Comparison of ENCODE assay signal across 25 cellular contexts in genomic region chr17:5506307-5506706, GRCh38.
"Had no signal": no experiment of that assay in that cellular context is flagged by ENCODE, and none has a peak within 500 bp of the region (broad histone marks: within the 10 kb centered on the region; RNA-seq: fewer than 3 reads in every experiment).

No MANE protein-coding gene starts in this region.

- H3K27ac Mint-ChIP-seq: activated CD8-positive, alpha-beta T cell treated with anti-CD3 and anti-CD28 coated beads for 36 hours; activated naive CD8-positive, alpha-beta T cell treated with anti-CD3 and anti-CD28 coated beads, Interleukin-2, amount 10 ng/mL, durations not matched to agents 7 days and 5 days; T-cell had no signal

- H3K27me3 ChIP-seq: adrenal gland, MG63 had no signal

- H3K27me3 Mint-ChIP-seq: activated CD8-positive, alpha-beta T cell treated with anti-CD3 and anti-CD28 coated beads for 36 hours; activated naive CD8-positive, alpha-beta T cell treated with anti-CD3 and anti-CD28 coated beads, Interleukin-2, amount 10 ng/mL, durations not matched to agents 7 days and 5 days; T-cell had no signal

- H3K36me3 ChIP-seq: adrenal gland, MG63, WERI-Rb-1 had no signal

- H3K4me3 ChIP-seq: adrenal gland, MG63, SK-N-MC had no signal

- DNase-seq: activated CD4-positive, alpha-beta T cell treated with anti-CD3 and anti-CD28 coated beads for 4 hours; activated CD8-positive, alpha-beta memory T cell treated with anti-CD3 and anti-CD28 coated beads, Interleukin-2, amount 50 U/mL, for 4 hours; activated CD8-positive, alpha-beta T cell treated with anti-CD3 and anti-CD28 coated beads for 36 hours; activated naive CD4-positive, alpha-beta T cell treated with anti-CD3 and anti-CD28 coated beads, Interleukin-2, amount 50 U/mL, for 16 hours; activated naive CD8-positive, alpha-beta T cell treated with anti-CD3 and anti-CD28 coated beads, Interleukin-2, amount 10 ng/mL, durations not matched to agents 7 days and 5 days; activated T-cell treated with anti-CD3 and anti-CD28 coated beads, Interleukin-2, amount 50 U/mL, for 1 hour; adrenal gland; anterior cingulate cortex; central memory CD4-positive, alpha-beta T cell; Kasumi-1; MG63; NCI-H1105; NCI-H1436; NCI-H1694 treated with DMSO at 0.1 percent for 48 hours; NCI-H2029 treated with DMSO at 0.1 percent for 48 hours; NCI-H345; NCI-H510A; NCI-H526 treated with DMSO at 0.1 percent for 48 hours; NCI-H82; RPMI8226; T-cell; WERI-Rb-1 had no signal

- ATAC-seq: activated CD8-positive, alpha-beta T cell treated with anti-CD3 and anti-CD28 coated beads for 36 hours; Panc1; Right ventricle myocardium inferior; T-cell had no signal

- H3K9me3 Mint-ChIP-seq: activated CD8-positive, alpha-beta T cell treated with anti-CD3 and anti-CD28 coated beads for 36 hours; activated naive CD8-positive, alpha-beta T cell treated with anti-CD3 and anti-CD28 coated beads, Interleukin-2, amount 10 ng/mL, durations not matched to agents 7 days and 5 days; T-cell had no signal

- H3K4me3 Mint-ChIP-seq: activated CD8-positive, alpha-beta T cell treated with anti-CD3 and anti-CD28 coated beads for 36 hours; activated naive CD8-positive, alpha-beta T cell treated with anti-CD3 and anti-CD28 coated beads, Interleukin-2, amount 10 ng/mL, durations not matched to agents 7 days and 5 days; T-cell had no signal

- H3K9me3 ChIP-seq: adrenal gland, MG63 had no signal

- H3K27ac ChIP-seq: adrenal gland, SK-N-MC, WERI-Rb-1 had no signal
